In genomic region chr20:45300961-45301360, GRCh38 we compare ENCODE assay signal across 9 cellular contexts. TPM values are rescaled to one million over a fixed set of nuclear protein-coding genes. Genes with fewer than 3 reads are reported as not detected.
DNase-seq lines count a peak whose midpoint lies in the region; ATAC-seq and TF ChIP-seq lines count a peak whose summit lies in the region.
"Had no signal": no experiment of that assay in that cellular context is flagged by ENCODE, and none has a peak within 500 bp of the region (broad histone marks: within the 10 kb centered on the region; RNA-seq: fewer than 3 reads in every experiment).

No MANE protein-coding gene starts in this region.

- peaks cover 0 to 38% (median 17%) of the 10 kb centered on the region in 3 donors for H3K27me3 ChIP-seq in sigmoid colon
- no peaks in the 10 kb centered on the region for H3K27me3 ChIP-seq in CD8-positive, alpha-beta memory T cell (ENCODE audit: insufficient read depth, low read length, poor library complexity, severe bottlenecking)
- H3K27me3 ChIP-seq: pancreas had no signal

- CTCF ChIA-PET in activated B cell treated with CpG ODN at 0.5 μM for 24 hours (lab: Charles Lee) = interaction anchor here (1.1 to 1.5 kb wide), 2 partner anchors 11 to 26 kb away, joined by 3 to 6 read pairs; no protein-coding TSS in a partner anchor
- CTCF ChIA-PET in CD8-positive, alpha-beta memory T cell (lab: Charles Lee) = interaction anchor here (1.1 to 2.2 kb wide), 4 partner anchors 8 to 136 kb away, joined by 3 to 7 read pairs (median 6); no protein-coding TSS in a partner anchor

- no peak overlapping the region for H3K27ac ChIP-seq in sigmoid colon
- H3K27ac ChIP-seq in CD8-positive, alpha-beta memory T cell (ENCODE audit: low read depth, low read length) = no peak overlapping the region
- H3K27ac ChIP-seq: pancreas had no signal

- WGBS in sigmoid colon, 2 donors = 46 to 55% methylated on average over 4 of the region's 4 CpGs

- TF ChIP-seq CTCF in activated B cell treated with CpG ODN at 0.5 μM for 24 hours (IDR thresholded peaks at IDR 0.05) = no peak
- TF ChIP-seq CTCF in sigmoid colon (IDR thresholded peaks at IDR 0.05) = no peak

- no peak for TF ChIP-seq EP300 in sigmoid colon (IDR thresholded peaks at IDR 0.05)

- H3K4me3 Mint-ChIP-seq in activated B cell treated with CpG ODN at 0.5 μM for 24 hours = no peak overlapping the region
- H3K4me3 Mint-ChIP-seq in CD8-positive, alpha-beta memory T cell = no peak overlapping the region

- intact Hi-C loops in activated B cell treated with CpG ODN at 0.5 μM for 24 hours (cut with micrococcal nuclease) = no loop called here
- intact Hi-C loops in left colon (cut with DNase I, micrococcal nuclease) = loop anchor here in 1 of 2 donors (5.0 kb wide), 1 partner anchor 456 kb away; no protein-coding TSS in a partner anchor
- intact Hi-C loops in sigmoid colon (cut with DNase I) = no loop called here

- POLR2A ChIA-PET in activated B cell treated with CpG ODN at 0.5 μM for 24 hours (lab: Charles Lee) = no interaction called here
- POLR2A ChIA-PET in CD8-positive, alpha-beta memory T cell (lab: Charles Lee) = no interaction called here

- no peaks in the 10 kb centered on the region for H3K4me1 Mint-ChIP-seq in activated B cell treated with CpG ODN at 0.5 μM for 24 hours
- H3K4me1 Mint-ChIP-seq in CD8-positive, alpha-beta memory T cell = peaks cover 0 to 5% (median 5%) of the 10 kb centered on the region in 3 donors

- peaks cover 47% of the 10 kb centered on the region for H3K27me3 Mint-ChIP-seq in activated B cell treated with CpG ODN at 0.5 μM for 24 hours
- H3K27me3 Mint-ChIP-seq in CD8-positive, alpha-beta memory T cell = peaks cover 35 to 60% of the 10 kb centered on the region in 2 donors

- H3K4me1 ChIP-seq in sigmoid colon = no peaks in the 10 kb centered on the region
- no peaks in the 10 kb centered on the region for H3K4me1 ChIP-seq in CD8-positive, alpha-beta memory T cell (ENCODE audit: insufficient read depth, low read length)

- no peak for TF ChIP-seq POLR2A in sigmoid colon (IDR thresholded peaks at IDR 0.05)

- no peaks in the 10 kb centered on the region for H3K9me3 Mint-ChIP-seq in activated B cell treated with CpG ODN at 0.5 μM for 24 hours
- no peaks in the 10 kb centered on the region for H3K9me3 Mint-ChIP-seq in CD8-positive, alpha-beta memory T cell

- H3K9me3 ChIP-seq in sigmoid colon = no peaks in the 10 kb centered on the region
- no peaks in the 10 kb centered on the region for H3K9me3 ChIP-seq in CD8-positive, alpha-beta memory T cell (ENCODE audit: low read length)
- H3K9me3 ChIP-seq: pancreas had no signal

- no peaks in the 10 kb centered on the region for H3K36me3 Mint-ChIP-seq in activated B cell treated with CpG ODN at 0.5 μM for 24 hours (ENCODE audit: low read depth)
- no peaks in the 10 kb centered on the region for H3K36me3 Mint-ChIP-seq in CD8-positive, alpha-beta memory T cell

- no peak overlapping the region for H3K4me3 ChIP-seq in sigmoid colon
- H3K4me3 ChIP-seq in CD8-positive, alpha-beta memory T cell (ENCODE audit: low read length) = no peak overlapping the region
- H3K4me3 ChIP-seq: pancreas had no signal

- H3K27ac Mint-ChIP-seq in activated B cell treated with CpG ODN at 0.5 μM for 24 hours = no peak overlapping the region
- no peak overlapping the region for H3K27ac Mint-ChIP-seq in CD8-positive, alpha-beta memory T cell

- peak; percentile 71 for ATAC-seq in activated B cell treated with CpG ODN at 0.5 μM for 24 hours (ENCODE audit: low read depth)
- peak; percentile 56 for ATAC-seq in left colon
- ATAC-seq: pancreas had no signal

- DNase-seq in SIG-M5 treated with dmso at 0.1 percent for 504 hours (lab: John Stamatoyannopoulos, UW; ENCODE audit: unreplicated experiment) (peak; percentile 33), SIG-M5 (lab: John Stamatoyannopoulos, UW) (no peak), HT1080 (ENCODE audit: low read depth) (peak; percentile 65), activated B cell treated with CpG ODN at 0.5 μM for 24 hours (no peak), left colon (no peak), sigmoid colon (no peak), cortex of kidney (lab: John Stamatoyannopoulos, UW) (no peak)
- DNase-seq in CD8-positive, alpha-beta memory T cell = no peak

- H3K36me3 ChIP-seq in sigmoid colon = no peaks in the 10 kb centered on the region
- no peaks in the 10 kb centered on the region for H3K36me3 ChIP-seq in CD8-positive, alpha-beta memory T cell (ENCODE audit: insufficient read depth, low read length)
- H3K36me3 ChIP-seq: pancreas had no signal

RNA-seq across cellular contexts. Expression of gene RBPJL, which starts 5.7 kb away (rescaled TPM):
- total RNA-seq in HT1080 (2014; rRNA removed; shearing (Covaris generic)) = not detected in 2 replicates
- polyA plus RNA-seq in HT1080 (2015; cell fraction: cytosol; rRNA removed) = not detected in 2 replicates
- polyA plus RNA-seq in HT1080 (2015; cell fraction: nucleus; rRNA removed) = not detected in 2 replicates
- not detected in 2 replicates for total RNA-seq in activated B cell treated with CpG ODN at 0.5 μM for 24 hours
- total RNA-seq in left colon = not detected
- total RNA-seq in sigmoid colon = not detected
- polyA plus RNA-seq in sigmoid colon = 1 to 10 TPM in 1 of 3 donors, not detected in 2; 1.8 TPM
- total RNA-seq in CD8-positive, alpha-beta memory T cell = not detected
- polyA plus RNA-seq in CD8-positive, alpha-beta memory T cell = not detected

RNA-seq across cellular contexts. Expression of gene MATN4, which starts 7.1 kb away (rescaled TPM):
- 0.10 TPM in 1 of 2 replicates, not detected in the other for total RNA-seq in HT1080 (2014; rRNA removed; shearing (Covaris generic))
- 0.24 and 0.36 TPM in 2 replicates for polyA plus RNA-seq in HT1080 (2015; cell fraction: cytosol; rRNA removed)
- 0.33 and 0.42 TPM in 2 replicates for polyA plus RNA-seq in HT1080 (2015; cell fraction: nucleus; rRNA removed)
- total RNA-seq in activated B cell treated with CpG ODN at 0.5 μM for 24 hours = not detected in 2 replicates
- total RNA-seq in left colon = not detected
- total RNA-seq in sigmoid colon = not detected
- polyA plus RNA-seq in sigmoid colon = under 1 TPM in 1 of 3 donors, not detected in 2; 0.17 TPM
- total RNA-seq in CD8-positive, alpha-beta memory T cell = under 1 TPM in 1 of 2 experiments, not detected in 1; 0.22 TPM
- polyA plus RNA-seq in CD8-positive, alpha-beta memory T cell = not detected

RNA-seq across cellular contexts. Expression of gene SLPI, which starts 46.6 kb away (rescaled TPM):
- not detected in 2 replicates for total RNA-seq in HT1080 (2014; rRNA removed; shearing (Covaris generic))
- not detected in 2 replicates for polyA plus RNA-seq in HT1080 (2015; cell fraction: cytosol; rRNA removed)
- polyA plus RNA-seq in HT1080 (2015; cell fraction: nucleus; rRNA removed) = not detected in 2 replicates
- not detected in 2 replicates for total RNA-seq in activated B cell treated with CpG ODN at 0.5 μM for 24 hours
- total RNA-seq in left colon = 100 to 1,000 TPM in 1 of 2 donors, 10 to 100 TPM in 1; 47.4 to 204 TPM
- 10 to 100 TPM in 3 of 4 donors, 1 to 10 TPM in 1; 2.4 to 56.9 (median 20.6) TPM for total RNA-seq in sigmoid colon
- 100 to 1,000 TPM in 1 of 3 donors, 10 to 100 TPM in 2; 38.8 to 234 (median 82.3) TPM for polyA plus RNA-seq in sigmoid colon
- total RNA-seq in CD8-positive, alpha-beta memory T cell = not detected
- not detected for polyA plus RNA-seq in CD8-positive, alpha-beta memory T cell

RNA-seq across cellular contexts. Expression of gene SDC4, which starts 47.3 kb away (rescaled TPM):
- total RNA-seq in HT1080 (2014; rRNA removed; shearing (Covaris generic)) = 47.8 and 53.4 TPM in 2 replicates
- polyA plus RNA-seq in HT1080 (2015; cell fraction: cytosol; rRNA removed) = 85.3 and 88.9 TPM in 2 replicates
- 61.9 and 74.5 TPM in 2 replicates for polyA plus RNA-seq in HT1080 (2015; cell fraction: nucleus; rRNA removed)
- total RNA-seq in activated B cell treated with CpG ODN at 0.5 μM for 24 hours (not detected in 2 replicates), left colon (100 to 1,000 TPM in 1 of 2 donors, 10 to 100 TPM in 1; 85.4 to 144 TPM), sigmoid colon (100 to 1,000 TPM in 1 of 4 donors, 10 to 100 TPM in 3; 79.9 to 149 (median 88.5) TPM)
- polyA plus RNA-seq in sigmoid colon = 10 to 100 TPM; 22.2 to 63.9 (median 23.6) TPM
- total RNA-seq in CD8-positive, alpha-beta memory T cell = 10 to 100 TPM; 91.3 to 98.1 TPM
- polyA plus RNA-seq in CD8-positive, alpha-beta memory T cell = 1.5 TPM

Comparison
In these comparisons a context has a peak if more than half of its experiments do, and no peak if none do; other contexts are left out.
1. DNase-seq: peak in SIG-M5 treated with dmso at 0.1 percent for 504 hours (single experiment) and HT1080 (single experiment); none in SIG-M5 (single experiment), activated B cell treated with CpG ODN at 0.5 μM for 24 hours (single experiment), left colon (0 of 2), sigmoid colon (single experiment), cortex of kidney (single experiment) and CD8-positive, alpha-beta memory T cell (0 of 5).